Comparison of ENCODE assay signal across 8 cellular contexts in genomic region chr20:49915380-49916145, GRCh38. TPM values are rescaled to one million over a fixed set of nuclear protein-coding genes. Genes with fewer than 3 reads are reported as not detected.
DNase-seq lines count a peak whose midpoint lies in the region; ATAC-seq and TF ChIP-seq lines count a peak whose summit lies in the region.

TSS of gene SPATA2 (minus strand) at chr20:49915529. CDS start at chr20:49908490, 7,039 bp downstream.

- peak within 1 kb of the TSS; percentile 99 for H3K27ac ChIP-seq in CD8-positive, alpha-beta T cell (ENCODE audit: low read depth, low read length)
- H3K27ac ChIP-seq in effector memory CD4-positive, alpha-beta T cell (ENCODE audit: insufficient read depth, low read length, poor library complexity, severe bottlenecking): peak within 1 kb of the TSS; percentile 100

- ATAC-seq in CD8-positive, alpha-beta T cell: peak; percentile 75
- ATAC-seq in GM19463 (IDR thresholded peaks at IDR 0.05; ENCODE audit: unreplicated experiment): peak; percentile 90
- peak; percentile 75 for ATAC-seq in memory B cell (ENCODE audit: low read depth)

- peak within 1 kb of the TSS; percentile 98 for H3K4me3 Mint-ChIP-seq in CD8-positive, alpha-beta T cell
- H3K4me3 Mint-ChIP-seq in memory B cell: peak within 1 kb of the TSS; percentile 99

- no peaks in the 10 kb centered on the region for H3K9me3 ChIP-seq in CD8-positive, alpha-beta T cell (ENCODE audit: low read length)
- H3K9me3 ChIP-seq in effector memory CD4-positive, alpha-beta T cell (ENCODE audit: control insufficient read depth, low read length): no peaks in the 10 kb centered on the region

- H3K9me3 Mint-ChIP-seq in CD8-positive, alpha-beta T cell: no peaks in the 10 kb centered on the region
- no peaks in the 10 kb centered on the region for H3K9me3 Mint-ChIP-seq in memory B cell

- peaks cover 13% of the 10 kb centered on the region for H3K36me3 Mint-ChIP-seq in CD8-positive, alpha-beta T cell
- peaks cover 1% of the 10 kb centered on the region for H3K36me3 Mint-ChIP-seq in memory B cell

- H3K36me3 ChIP-seq in CD8-positive, alpha-beta T cell (ENCODE audit: insufficient read depth, low read length): no peaks in the 10 kb centered on the region
- no peaks in the 10 kb centered on the region for H3K36me3 ChIP-seq in effector memory CD4-positive, alpha-beta T cell (ENCODE audit: control insufficient read depth, insufficient read depth, low read length)

- DNase-seq in CD8-positive, alpha-beta T cell: peak; percentile 87 to 95 (median 94)
- DNase-seq in HPDE6-E6E7 (ENCODE audit: extremely low spot score) (peak; percentile 99), NK-92 (lab: John Stamatoyannopoulos, UW; ENCODE audit: unreplicated experiment) (peak; percentile 51), memory B cell (ENCODE audit: low spot score in 2 of 2) (peak; percentile 92 to 99)
- peak; percentile 97 for DNase-seq in activated CD8-positive, alpha-beta memory T cell treated with anti-CD3 and anti-CD28 coated beads for 24 hours
- DNase-seq in effector memory CD4-positive, alpha-beta T cell: peak; percentile 87 to 95 (median 91)
- peak; percentile 91 for DNase-seq in stimulated activated CD8-positive, alpha-beta memory T cell treated with anti-CD3 and anti-CD28 coated beads, Interleukin-12 subunit alpha, Interleukin-12 subunit beta, amount 100 ng/mL, for 1 hour (ENCODE audit: low read depth)

- intact Hi-C loops in CD8-positive, alpha-beta T cell (cut with DNase I, micrococcal nuclease): loop anchor here (1.0 to 5.0 kb wide), 6 partner anchors 13 to 817 kb away; partner anchors contain the start of genes RNF114 (in 2 of the 2), SLC9A8 (in 2 of the 2), PARD6B (in 1 of the 2) and UBE2V1 (in 1 of the 2)

- H3K27ac Mint-ChIP-seq in CD8-positive, alpha-beta T cell: peak within 1 kb of the TSS; percentile 100
- H3K27ac Mint-ChIP-seq in memory B cell: peak within 1 kb of the TSS; percentile 100

- CTCF ChIA-PET in CD8-positive, alpha-beta T cell (lab: Charles Lee): interaction anchor here (1.9 to 2.9 kb wide), 4 partner anchors 9 to 63 kb away, joined by 6 to 8 read pairs (median 6); partner anchors contain the start of gene RNF114

- H3K4me1 ChIP-seq in CD8-positive, alpha-beta T cell (ENCODE audit: insufficient read depth, low read length): peaks cover 21% of the 10 kb centered on the region
- H3K4me1 ChIP-seq in effector memory CD4-positive, alpha-beta T cell (ENCODE audit: control insufficient read depth, insufficient read depth, low read length, poor library complexity, severe bottlenecking): peaks cover 8% of the 10 kb centered on the region

- POLR2A ChIA-PET in CD8-positive, alpha-beta T cell (lab: Charles Lee): interaction anchor here (0.6 to 1.3 kb wide), 6 partner anchors 11 to 1043 kb away, joined by 3 to 8 read pairs (median 4); partner anchors contain the start of genes DPM1 and RNF114

- TF ChIP-seq CTCF in CD8-positive, alpha-beta T cell (IDR thresholded peaks at IDR 0.05): no peak

- peak within 1 kb of the TSS; percentile 67 for H3K4me3 ChIP-seq in CD8-positive, alpha-beta T cell (ENCODE audit: low read depth, low read length)
- H3K4me3 ChIP-seq in effector memory CD4-positive, alpha-beta T cell (ENCODE audit: insufficient read depth, low read depth, low read length, poor library complexity, severe bottlenecking): peak within 1 kb of the TSS; percentile 96

- H3K4me1 Mint-ChIP-seq in CD8-positive, alpha-beta T cell (ENCODE audit: low read depth): peaks cover 39% of the 10 kb centered on the region
- H3K4me1 Mint-ChIP-seq in memory B cell: peaks cover 19% of the 10 kb centered on the region

- no peaks in the 10 kb centered on the region for H3K27me3 ChIP-seq in CD8-positive, alpha-beta T cell (ENCODE audit: insufficient read depth, low read length)
- H3K27me3 ChIP-seq in effector memory CD4-positive, alpha-beta T cell (replicated peaks; ENCODE audit: control insufficient read depth, insufficient read depth, low read length, poor library complexity, severe bottlenecking): no peaks in the 10 kb centered on the region

- no peaks in the 10 kb centered on the region for H3K27me3 Mint-ChIP-seq in CD8-positive, alpha-beta T cell (ENCODE audit: low read depth)
- no peaks in the 10 kb centered on the region for H3K27me3 Mint-ChIP-seq in memory B cell

RNA-seq across cellular contexts. Expression of gene SPATA2, which starts in this region (rescaled TPM):
- total RNA-seq in CD8-positive, alpha-beta T cell: 10 to 100 TPM; 20.9 to 22.4 TPM

Comparison
In these comparisons a context has a peak if more than half of its experiments do, and no peak if none do; other contexts are left out.
1. Peak in every context shown above with its lines: DNase-seq, ATAC-seq, H3K4me3 ChIP-seq and H3K27ac ChIP-seq.